Comparison of ENCODE assay signal across 10 cellular contexts in genomic region chr17:7380321-7380720, GRCh38. TPM values are rescaled to one million over a fixed set of nuclear protein-coding genes. Genes with fewer than 3 reads are reported as not detected.
DNase-seq lines count a peak whose midpoint lies in the region; ATAC-seq and TF ChIP-seq lines count a peak whose summit lies in the region.
"Had no signal": no experiment of that assay in that cellular context is flagged by ENCODE, and none has a peak within 500 bp of the region (broad histone marks: within the 10 kb centered on the region; RNA-seq: fewer than 3 reads in every experiment).

No MANE protein-coding gene starts in this region.

- peak overlapping the region; percentile 59 for H3K4me2 ChIP-seq in fibroblast of lung (ENCODE audit: extremely low read depth, insufficient read depth, low read length)

- TF ChIP-seq CTCF in fibroblast of lung (conservative IDR thresholded peaks at IDR 0.05 in 1 of 2, IDR thresholded peaks at IDR 0.05 in 1 of 2; ENCODE audit: low read depth in 1 of 2, low read length in 2 of 2) (no peak), neural crest cell (conservative IDR thresholded peaks at IDR 0.05) (no peak)

- no peak overlapping the region for H2AFZ ChIP-seq in fibroblast of lung (ENCODE audit: low read length)

- no peak overlapping the region for H3K27ac Mint-ChIP-seq in neural crest cell (ENCODE audit: unreplicated experiment)

- H3K36me3 ChIP-seq in fibroblast of lung (ENCODE audit: control insufficient read depth, insufficient read depth, low read length) = no peaks in the 10 kb centered on the region

- H3K4me1 ChIP-seq in fibroblast of lung (ENCODE audit: control insufficient read depth, extremely low read depth, insufficient read depth, low read length) = peaks cover 7% of the 10 kb centered on the region

- peak; percentile 22 for DNase-seq in Ammon's horn (ENCODE audit: low spot score)
- peak; percentile 78 for DNase-seq in NCI-H69 (lab: John Stamatoyannopoulos, UW)
- peak; percentile 30 to 37 for DNase-seq in fibroblast of lung (ENCODE audit: low read depth in 2 of 2)
- DNase-seq in neural crest cell (ENCODE audit: low read depth, low spot score) = no peak
- DNase-seq in activated CD4-positive, alpha-beta T cell treated with anti-CD3 and anti-CD28 coated beads, Interleukin-2, amount 50 U/mL, for 1 hour = no peak
- no peak for DNase-seq in activated CD4-positive, CD25-positive, alpha-beta regulatory T cell treated with anti-CD3 and anti-CD28 coated beads, Interleukin-2, amount 50 U/mL, for 72 hours
- DNase-seq: activated CD4-positive, CD25-positive, alpha-beta regulatory T cell had no signal

- peak overlapping the region; percentile 73 for H3K4me3 Mint-ChIP-seq in neural crest cell

- H3K36me3 Mint-ChIP-seq in neural crest cell (ENCODE audit: low read depth) = peaks cover 5% of the 10 kb centered on the region

- no peak overlapping the region for H3K9ac ChIP-seq in fibroblast of lung (ENCODE audit: insufficient read depth, low read length)

- H3K9me3 Mint-ChIP-seq in neural crest cell = peaks cover 6% of the 10 kb centered on the region

- H3K9me3 ChIP-seq in fibroblast of lung (ENCODE audit: control insufficient read depth, insufficient read depth, low read depth, low read length) = no peaks in the 10 kb centered on the region

- peaks cover 11% of the 10 kb centered on the region for H3K4me1 Mint-ChIP-seq in neural crest cell

- H3K27me3 ChIP-seq in fibroblast of lung (ENCODE audit: control insufficient read depth, insufficient read depth, low read length) = peaks cover 28% of the 10 kb centered on the region

- H3K27ac ChIP-seq in fibroblast of lung (ENCODE audit: insufficient read depth, low read length) = no peak overlapping the region

- H3K27me3 Mint-ChIP-seq in neural crest cell (ENCODE audit: low read depth) = peaks cover 76% of the 10 kb centered on the region

- no peaks in the 10 kb centered on the region for H4K20me1 ChIP-seq in fibroblast of lung (ENCODE audit: control insufficient read depth, extremely low read depth, insufficient read depth, low read length)

- H3K4me3 ChIP-seq in fibroblast of lung (replicated peaks in 1 of 4; ENCODE audit: control extremely low read depth in 1 of 4, insufficient read depth in 1 of 4, low read depth in 3 of 4, low read length in 4 of 4) = peak overlapping the region in 1 of 4 experiments; percentile 46

- ATAC-seq in GM18870 (IDR thresholded peaks at IDR 0.05; ENCODE audit: unreplicated experiment) (no peak), HG02588 (IDR thresholded peaks at IDR 0.05; ENCODE audit: unreplicated experiment) (no peak)

- H3K79me2 ChIP-seq in fibroblast of lung (ENCODE audit: control insufficient read depth, insufficient read depth, low read length) = no peaks in the 10 kb centered on the region

RNA-seq across cellular contexts. Expression of gene TNK1, which starts 0.6 kb away (rescaled TPM):
- total RNA-seq in fibroblast of lung (0.66 and 1.0 TPM in 2 replicates), neural crest cell (0.21 and 0.43 TPM in 2 replicates)
- 0.15 and 0.20 TPM in 2 replicates for polyA plus RNA-seq in fibroblast of lung
- 0.13 and 0.29 TPM in 2 replicates for polyA plus RNA-seq in fibroblast of lung (2012)
- 0.24 and 0.48 TPM in 2 replicates for polyA minus RNA-seq in fibroblast of lung (ENCODE audit: low replicate concordance)

RNA-seq across cellular contexts. Expression of gene PLSCR3, which starts 14.0 kb away (rescaled TPM):
- 18.7 and 25.4 TPM in 2 replicates for total RNA-seq in fibroblast of lung
- 39.1 and 42.1 TPM in 2 replicates for polyA plus RNA-seq in fibroblast of lung
- polyA plus RNA-seq in fibroblast of lung (2012) = 91.0 and 92.4 TPM in 2 replicates
- 144 and 161 TPM in 2 replicates for polyA minus RNA-seq in fibroblast of lung (ENCODE audit: low replicate concordance)
- total RNA-seq in neural crest cell = 21.9 and 25.7 TPM in 2 replicates

RNA-seq across cellular contexts. Expression of gene TMEM256, which starts 23.6 kb away (rescaled TPM):
- total RNA-seq in fibroblast of lung = 206 and 212 TPM in 2 replicates
- polyA plus RNA-seq in fibroblast of lung = 59.1 and 78.7 TPM in 2 replicates
- 125 and 135 TPM in 2 replicates for polyA plus RNA-seq in fibroblast of lung (2012)
- 55.8 and 63.2 TPM in 2 replicates for polyA minus RNA-seq in fibroblast of lung (ENCODE audit: low replicate concordance)
- 71.5 and 71.6 TPM in 2 replicates for total RNA-seq in neural crest cell

RNA-seq across cellular contexts. Expression of gene TMEM95, which starts 25.4 kb away (rescaled TPM):
- total RNA-seq in fibroblast of lung = not detected in 2 replicates
- polyA plus RNA-seq in fibroblast of lung = not detected in 2 replicates
- polyA plus RNA-seq in fibroblast of lung (2012) = not detected in 2 replicates
- not detected in 2 replicates for polyA minus RNA-seq in fibroblast of lung (ENCODE audit: low replicate concordance)
- not detected in 2 replicates for total RNA-seq in neural crest cell
- total RNA-seq: endothelial cell of umbilical vein had no signal
- polyA plus RNA-seq: endothelial cell of umbilical vein had no signal

RNA-seq across cellular contexts. Expression of gene NLGN2, which starts 27.3 kb away (rescaled TPM):
- 5.1 and 12.1 TPM in 2 replicates for total RNA-seq in fibroblast of lung
- polyA plus RNA-seq in fibroblast of lung = 7.3 and 10.0 TPM in 2 replicates
- 34.7 and 35.4 TPM in 2 replicates for polyA plus RNA-seq in fibroblast of lung (2012)
- 40.1 and 70.6 TPM in 2 replicates for polyA minus RNA-seq in fibroblast of lung (ENCODE audit: low replicate concordance)
- 104 and 106 TPM in 2 replicates for total RNA-seq in neural crest cell

Comparison
In these comparisons a context has a peak if more than half of its experiments do, and no peak if none do; other contexts are left out.
1. DNase-seq: peak in Ammon's horn (single experiment), NCI-H69 (single experiment) and fibroblast of lung (2 of 2); none in neural crest cell (single experiment), activated CD4-positive, alpha-beta T cell treated with anti-CD3 and anti-CD28 coated beads, Interleukin-2, amount 50 U/mL, for 1 hour (single experiment) and activated CD4-positive, CD25-positive, alpha-beta regulatory T cell treated with anti-CD3 and anti-CD28 coated beads, Interleukin-2, amount 50 U/mL, for 72 hours (single experiment).